ENCODE assay signal across 9 cellular contexts in genomic region chr16:21001262-21001661, GRCh38.
A peak's percentile ranks its signal among the peaks of the same experiment; 100 is the strongest.
DNase-seq lines count a peak whose midpoint lies in the region; ATAC-seq and TF ChIP-seq lines count a peak whose summit lies in the region.
"Had no signal": no experiment of that assay in that cellular context is flagged by ENCODE, and none has a peak within 500 bp of the region (broad histone marks: within the 10 kb centered on the region; RNA-seq: fewer than 3 reads in every experiment).

No MANE protein-coding gene starts in this region.

- peaks cover 64% of the 10 kb centered on the region for H3K27me3 Mint-ChIP-seq in Calu3 (ENCODE audit: unreplicated experiment)
- peaks cover 10% of the 10 kb centered on the region for H3K27me3 Mint-ChIP-seq in activated T-helper 2 cell treated with anti-CD3 and anti-CD28 coated beads, Interferon-gamma antibody, Interleukin-2, Interleukin-4, amounts not matched to agents 10 μg/mL and 5 μg/mL and 100 μg/mL, durations not matched to agents 14 hours and 24 hours and 36 hours (ENCODE audit: low read depth)

- H3K9ac ChIP-seq in adipocyte (ENCODE audit: low read length) = no peak overlapping the region

- BruUV-seq in Calu3 (replicated peaks; lab: Mats Ljungman, UMichigan) = no TSS peak

- no peak for TF ChIP-seq CTCF in Calu3 (IDR thresholded peaks at IDR 0.05; ENCODE audit: unreplicated experiment)

- CTCF ChIA-PET in Calu3 (lab: Charles Lee) = interaction anchor here (0.5 kb wide), 1 partner anchor 195 kb away, joined by 4 read pairs; the partner anchor contains the start of genes ERI2 and REXO5

- intact Hi-C loops in Calu3 (cut with micrococcal nuclease; ENCODE audit: unreplicated experiment) = no loop called here
- intact Hi-C loops in activated T-helper 2 cell treated with anti-CD3 and anti-CD28 coated beads, Interferon-gamma antibody, Interleukin-2, Interleukin-4, amounts not matched to agents 10 μg/mL and 5 μg/mL and 100 μg/mL, durations not matched to agents 14 hours and 24 hours and 36 hours (cut with micrococcal nuclease) = loop anchor here (2.0 kb wide), 1 partner anchor 150 kb away; no protein-coding TSS in a partner anchor

- DNase-seq in Calu3 (peak; percentile 14), HT1080 (ENCODE audit: low read depth) (peak; percentile 15), adipocyte (ENCODE audit: low read depth) (peak; percentile 4), lung microvascular endothelial cell (ENCODE audit: low read depth in 2 of 2) (peak; percentile 35 to 51)
- no peak for DNase-seq in activated effector memory CD4-positive, alpha-beta T cell treated with anti-CD3 and anti-CD28 coated beads, Interleukin-2, amount 50 U/mL, for 16 hours
- DNase-seq in activated T-helper 2 cell treated with anti-CD3 and anti-CD28 coated beads, Interferon-gamma antibody, Interleukin-2, Interleukin-4, amounts not matched to agents 10 μg/mL and 5 μg/mL and 100 μg/mL, durations not matched to agents 14 hours and 24 hours and 36 hours (ENCODE audit: low spot score) = no peak

- no peak overlapping the region for H3K27ac Mint-ChIP-seq in Calu3 (ENCODE audit: unreplicated experiment)
- no peak overlapping the region for H3K27ac Mint-ChIP-seq in activated T-helper 2 cell treated with anti-CD3 and anti-CD28 coated beads, Interferon-gamma antibody, Interleukin-2, Interleukin-4, amounts not matched to agents 10 μg/mL and 5 μg/mL and 100 μg/mL, durations not matched to agents 14 hours and 24 hours and 36 hours

- no peaks in the 10 kb centered on the region for H3K4me1 Mint-ChIP-seq in Calu3 (ENCODE audit: low read depth, unreplicated experiment)
- H3K4me1 Mint-ChIP-seq in activated T-helper 2 cell treated with anti-CD3 and anti-CD28 coated beads, Interferon-gamma antibody, Interleukin-2, Interleukin-4, amounts not matched to agents 10 μg/mL and 5 μg/mL and 100 μg/mL, durations not matched to agents 14 hours and 24 hours and 36 hours (ENCODE audit: low read depth) = peaks cover 3% of the 10 kb centered on the region
- H3K4me1 Mint-ChIP-seq: central memory CD8-positive, alpha-beta T cell had no signal

- ATAC-seq in HG02588 (IDR thresholded peaks at IDR 0.05; ENCODE audit: unreplicated experiment) (no peak), HG03175 (IDR thresholded peaks at IDR 0.05; ENCODE audit: unreplicated experiment) (no peak)

- H3K4me3 ChIP-seq in adipocyte (ENCODE audit: low read length) = no peak overlapping the region

- H3K4me1 ChIP-seq in adipocyte (ENCODE audit: control insufficient read depth, insufficient read depth, low read length) = peaks cover 4% of the 10 kb centered on the region

- H3K36me3 ChIP-seq in adipocyte (ENCODE audit: control insufficient read depth, insufficient read depth, low read length, severe bottlenecking) = no peaks in the 10 kb centered on the region

- H3K27me3 ChIP-seq in adipocyte (replicated peaks; ENCODE audit: control insufficient read depth, insufficient read depth, low read length) = no peaks in the 10 kb centered on the region

- no peaks in the 10 kb centered on the region for H3K9me3 ChIP-seq in adipocyte (ENCODE audit: control insufficient read depth, low read length)

- no peak overlapping the region for H3K4me3 Mint-ChIP-seq in Calu3 (ENCODE audit: low read depth, unreplicated experiment)
- H3K4me3 Mint-ChIP-seq in activated T-helper 2 cell treated with anti-CD3 and anti-CD28 coated beads, Interferon-gamma antibody, Interleukin-2, Interleukin-4, amounts not matched to agents 10 μg/mL and 5 μg/mL and 100 μg/mL, durations not matched to agents 14 hours and 24 hours and 36 hours (ENCODE audit: low read depth) = no peak overlapping the region
- H3K4me3 Mint-ChIP-seq: central memory CD8-positive, alpha-beta T cell had no signal

- no peaks in the 10 kb centered on the region for H3K36me3 Mint-ChIP-seq in Calu3 (ENCODE audit: insufficient read depth, unreplicated experiment)
- no peaks in the 10 kb centered on the region for H3K36me3 Mint-ChIP-seq in activated T-helper 2 cell treated with anti-CD3 and anti-CD28 coated beads, Interferon-gamma antibody, Interleukin-2, Interleukin-4, amounts not matched to agents 10 μg/mL and 5 μg/mL and 100 μg/mL, durations not matched to agents 14 hours and 24 hours and 36 hours (ENCODE audit: low read depth)

- H3K9me3 Mint-ChIP-seq in Calu3 (ENCODE audit: low read depth, unreplicated experiment) = no peaks in the 10 kb centered on the region
- no peaks in the 10 kb centered on the region for H3K9me3 Mint-ChIP-seq in activated T-helper 2 cell treated with anti-CD3 and anti-CD28 coated beads, Interferon-gamma antibody, Interleukin-2, Interleukin-4, amounts not matched to agents 10 μg/mL and 5 μg/mL and 100 μg/mL, durations not matched to agents 14 hours and 24 hours and 36 hours
- H3K9me3 Mint-ChIP-seq: central memory CD8-positive, alpha-beta T cell had no signal

Comparison
In these comparisons a context has a peak if more than half of its experiments do, and no peak if none do; other contexts are left out.
1. DNase-seq: peak in Calu3 (single experiment), HT1080 (single experiment), adipocyte (single experiment) and lung microvascular endothelial cell (2 of 2); none in activated effector memory CD4-positive, alpha-beta T cell treated with anti-CD3 and anti-CD28 coated beads, Interleukin-2, amount 50 U/mL, for 16 hours (single experiment) and activated T-helper 2 cell treated with anti-CD3 and anti-CD28 coated beads, Interferon-gamma antibody, Interleukin-2, Interleukin-4, amounts not matched to agents 10 μg/mL and 5 μg/mL and 100 μg/mL, durations not matched to agents 14 hours and 24 hours and 36 hours (single experiment).